ENCODE assay signal across 8 cellular contexts in genomic region chr14:71711619-71712018, GRCh38.
DNase-seq lines count a peak whose midpoint lies in the region; ATAC-seq, FAIRE-seq and TF ChIP-seq lines count a peak whose summit lies in the region.

No MANE protein-coding gene starts in this region.

- peak; percentile 58 for FAIRE-seq in urothelium cell line (lab: Jason Lieb, UNC)

- peak; percentile 89 to 91 for ATAC-seq in left cardiac atrium

- no peak for TF ChIP-seq CTCF in left ventricle myocardium inferior (IDR thresholded peaks at IDR 0.05; ENCODE audit: borderline replicate concordance)
- TF ChIP-seq CTCF in ascending aorta (IDR thresholded peaks at IDR 0.05), result no peak

- H3K27me3 ChIP-seq in left ventricle myocardium inferior (ENCODE audit: low read depth) (no peaks in the 10 kb centered on the region), ascending aorta (no peaks in the 10 kb centered on the region), Karpas-422 (ENCODE audit: low read length) (no peaks in the 10 kb centered on the region)

- intact Hi-C loops in left cardiac atrium (cut with DNase I) (no loop called here), left ventricle myocardium inferior (cut with micrococcal nuclease) (no loop called here), ascending aorta (cut with DNase I) (loop anchor here (1.0 kb wide), 1 partner anchor 391 kb away; the partner anchor contains the start of gene SIPA1L1), head of caudate nucleus (cut with DNase I) (no loop called here)

- no peak overlapping the region for H3K4me3 ChIP-seq in left ventricle myocardium inferior
- no peak overlapping the region for H3K4me3 ChIP-seq in ascending aorta
- H3K4me3 ChIP-seq in Karpas-422 (ENCODE audit: low read length), result no peak overlapping the region

- H3K4me1 ChIP-seq in left ventricle myocardium inferior (peaks cover 9% of the 10 kb centered on the region), ascending aorta (peaks cover 11 to 21% of the 10 kb centered on the region in 2 donors), Karpas-422 (ENCODE audit: low read length) (peaks cover 5% of the 10 kb centered on the region; the same call in 1 of the 2 replicates)

- H2AFZ ChIP-seq in Karpas-422 (ENCODE audit: low read length), result no peak overlapping the region

- no peaks in the 10 kb centered on the region for H3K9me2 ChIP-seq in Karpas-422 (replicated peaks; ENCODE audit: insufficient read depth, low read length)

- no peaks in the 10 kb centered on the region for H3K9me3 ChIP-seq in left ventricle myocardium inferior (replicated peaks)
- no peaks in the 10 kb centered on the region for H3K9me3 ChIP-seq in ascending aorta
- no peaks in the 10 kb centered on the region for H3K9me3 ChIP-seq in Karpas-422 (ENCODE audit: low read length)

- H3K79me2 ChIP-seq in Karpas-422 (ENCODE audit: low read length), result no peaks in the 10 kb centered on the region

- no peak overlapping the region for H3K4me2 ChIP-seq in Karpas-422 (ENCODE audit: low read depth, low read length, poor library complexity, severe bottlenecking)

- no peak overlapping the region for H3K27ac ChIP-seq in left ventricle myocardium inferior (replicated peaks)
- H3K27ac ChIP-seq in ascending aorta, result peak overlapping the region; percentile 63 to 78
- no peak overlapping the region for H3K27ac ChIP-seq in Karpas-422 (ENCODE audit: low read length)

- DNase-seq in left cardiac atrium, result no peak
- DNase-seq in left ventricle myocardium inferior, result no peak
- peak in 1 of 2 donors; percentile 75 for DNase-seq in ascending aorta (ENCODE audit: low spot score in 2 of 2)
- peak; percentile 96 for DNase-seq in iris pigment epithelial cell (ENCODE audit: low read depth)
- peak; percentile 67 for DNase-seq in urothelium cell line (ENCODE audit: low spot score)
- no peak for DNase-seq in head of caudate nucleus
- no peak for DNase-seq in Karpas-422
- no peak for DNase-seq in central memory CD4-positive, alpha-beta T cell

- peaks cover 9% of the 10 kb centered on the region for H3K36me3 ChIP-seq in left ventricle myocardium inferior
- peaks cover 0 to 12% of the 10 kb centered on the region in 2 donors for H3K36me3 ChIP-seq in ascending aorta
- H3K36me3 ChIP-seq in Karpas-422 (ENCODE audit: insufficient read depth, low read length), result no peaks in the 10 kb centered on the region

- H4K20me1 ChIP-seq in Karpas-422 (ENCODE audit: insufficient read depth, low read depth, low read length), result no peaks in the 10 kb centered on the region

- H3K9ac ChIP-seq in Karpas-422 (ENCODE audit: low read length), result no peak overlapping the region

Comparison
In these comparisons a context has a peak if more than half of its experiments do, and no peak if none do; other contexts are left out.
1. DNase-seq: peak in iris pigment epithelial cell (single experiment) and urothelium cell line (single experiment); none in left cardiac atrium (single experiment), left ventricle myocardium inferior (single experiment), head of caudate nucleus (0 of 42), Karpas-422 (single experiment) and central memory CD4-positive, alpha-beta T cell (single experiment).
2. H3K27ac ChIP-seq: peak in ascending aorta (2 of 2); none in left ventricle myocardium inferior (single experiment) and Karpas-422 (single experiment).